8 cellular contexts compared by ENCODE assay signal in the genomic region with DNA sequence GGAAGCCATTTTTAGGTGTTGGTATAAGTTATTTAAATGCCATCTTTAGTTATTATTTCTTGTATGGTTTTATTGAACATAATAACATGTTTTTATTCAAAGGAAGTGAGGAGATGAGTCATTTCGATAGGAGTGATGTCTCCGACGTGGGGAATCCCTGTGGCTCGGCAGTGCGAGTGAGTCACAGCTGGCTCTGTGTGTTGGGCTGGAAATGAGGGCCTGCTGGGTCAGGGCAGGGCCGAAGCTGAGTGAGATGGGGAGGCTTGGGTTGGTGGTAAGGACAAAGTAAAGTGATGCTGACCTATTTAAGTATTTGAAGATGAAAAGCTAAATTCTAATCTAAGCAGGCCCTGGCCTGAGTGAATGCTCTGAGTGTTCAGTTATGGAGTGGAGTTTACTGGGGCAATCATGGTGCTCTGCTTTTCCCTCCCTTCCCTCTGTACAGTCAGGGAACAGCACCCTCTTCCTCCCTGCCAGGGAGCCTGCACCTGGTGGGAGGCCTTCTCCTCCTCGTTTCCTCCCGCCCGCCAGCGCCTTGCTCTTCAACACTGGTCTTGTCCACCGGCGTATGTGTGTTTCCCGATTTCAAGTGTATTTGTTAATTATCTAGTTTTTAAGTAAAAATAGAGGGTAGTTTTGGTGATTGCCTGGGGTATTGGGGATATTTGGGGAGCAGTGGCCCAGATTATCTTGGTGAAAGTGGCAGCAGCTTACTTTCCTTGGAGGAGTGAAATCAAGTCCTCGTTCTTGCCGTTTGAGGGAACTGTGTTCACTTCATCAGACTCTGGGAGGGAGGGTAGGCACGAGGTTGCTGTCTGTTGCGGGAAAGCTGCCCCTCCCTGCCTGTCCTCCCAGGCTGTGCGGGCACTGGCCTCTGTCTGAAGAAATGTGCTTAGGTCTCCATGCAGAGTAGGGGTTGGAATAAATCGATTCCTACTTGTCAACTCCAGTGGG.
A peak's percentile ranks its signal among the peaks of the same experiment; 100 is the strongest.
DNase-seq lines count a peak whose midpoint lies in the region; ATAC-seq and TF ChIP-seq lines count a peak whose summit lies in the region.

No MANE protein-coding gene starts in this region.

- TF ChIP-seq CTCF in ascending aorta (IDR thresholded peaks at IDR 0.05), result peak; percentile 9 to 18 (median 9)

- H3K27me3 ChIP-seq in ascending aorta, result no peaks in the 10 kb centered on the region

- H3K4me3 ChIP-seq in ascending aorta, result peak overlapping the region in 1 of 2 donors; percentile 9

- H3K9me3 ChIP-seq in T-helper 17 cell (ENCODE audit: control insufficient read depth, low read length, poor library complexity, severe bottlenecking) (no peaks in the 10 kb centered on the region), ascending aorta (no peaks in the 10 kb centered on the region)

- peaks cover 62% of the 10 kb centered on the region for H3K4me1 Mint-ChIP-seq in T-helper 17 cell

- H3K27ac Mint-ChIP-seq in T-helper 17 cell, result peak overlapping the region; percentile 100

- ATAC-seq in GM18868 (IDR thresholded peaks at IDR 0.05; ENCODE audit: unreplicated experiment) (peak; percentile 97), HG03039 (IDR thresholded peaks at IDR 0.05; ENCODE audit: unreplicated experiment) (peak; percentile 89), T-helper 17 cell (peak; percentile 75), HG03025 (IDR thresholded peaks at IDR 0.05; ENCODE audit: low FRiP score, unreplicated experiment) (no peak)

- no peaks in the 10 kb centered on the region for H3K36me3 ChIP-seq in ascending aorta

- peaks cover 6 to 37% of the 10 kb centered on the region in 2 donors for H3K4me1 ChIP-seq in ascending aorta

- DNase-seq in T-helper 17 cell, result peak; percentile 64 to 76 (median 67)
- peak; percentile 64 to 93 for DNase-seq in ascending aorta (ENCODE audit: low spot score in 2 of 2)
- peak; percentile 78 for DNase-seq in islet precursor cell
- DNase-seq in stimulated activated CD4-positive, alpha-beta T cell treated with anti-CD3 and anti-CD28 coated beads, Interleukin-4, amount 100 ng/mL, for 4 hours, result peak; percentile 64 to 80
- no peak for DNase-seq in HUDEP-2 (lab: John Stamatoyannopoulos, UW; ENCODE audit: unreplicated experiment in 76 of 76)

- peak overlapping the region; percentile 69 to 73 for H3K27ac ChIP-seq in ascending aorta

- H3K4me3 Mint-ChIP-seq in T-helper 17 cell, result peak overlapping the region; percentile 82

- intact Hi-C loops in ascending aorta (cut with DNase I), result loop anchor here (2.0 kb wide), 3 partner anchors 115 to 157 kb away; partner anchors contain the start of gene LDLRAD4

- no peaks in the 10 kb centered on the region for H3K36me3 Mint-ChIP-seq in T-helper 17 cell (ENCODE audit: low read depth)

- H3K27me3 Mint-ChIP-seq in T-helper 17 cell, result no peaks in the 10 kb centered on the region

Comparison
In these comparisons a context has a peak if more than half of its experiments do, and no peak if none do; other contexts are left out.
1. DNase-seq: peak in T-helper 17 cell (3 of 3), ascending aorta (2 of 2), islet precursor cell (single experiment) and stimulated activated CD4-positive, alpha-beta T cell treated with anti-CD3 and anti-CD28 coated beads, Interleukin-4, amount 100 ng/mL, for 4 hours (2 of 2); none in HUDEP-2 (0 of 76).